ENCODE assay signal across 8 cellular contexts in genomic region chr15:51281368-51281967, GRCh38. TPM values are rescaled to one million over a fixed set of nuclear protein-coding genes. Genes with fewer than 3 reads are reported as not detected.
DNase-seq lines count a peak whose midpoint lies in the region; ATAC-seq and TF ChIP-seq lines count a peak whose summit lies in the region.

No MANE protein-coding gene starts in this region.

- TF ChIP-seq CTCF in GM12873 (IDR thresholded peaks at IDR 0.05; ENCODE audit: insufficient read depth, low read depth, low read length, missing control alignments) (peak; percentile 80), LNCaP clone FGC (IDR thresholded peaks at IDR 0.05; ENCODE audit: control insufficient read depth, extremely low read depth, insufficient read depth) (peak; percentile 92), WI38 (IDR thresholded peaks at IDR 0.05; ENCODE audit: low read depth, low read length) (peak; percentile 74)

- no peak for ATAC-seq in HG03342 (IDR thresholded peaks at IDR 0.05; ENCODE audit: unreplicated experiment)

- H3K4me3 ChIP-seq in LNCaP clone FGC (ENCODE audit: low read depth, low read length) (no peak overlapping the region), WI38 (ENCODE audit: low read depth, low read length) (no peak overlapping the region)

- DNase-seq in AG08395 (ENCODE audit: low spot score) (peak; percentile 71), LNCaP clone FGC (ENCODE audit: low read depth) (no peak), head of caudate nucleus (peak; percentile 68 to 94 (median 85)), posterior vena cava (ENCODE audit: low spot score) (peak; percentile 91), NCI-H2227 (lab: John Stamatoyannopoulos, UW; ENCODE audit: unreplicated experiment) (no peak)

- intact Hi-C loops in head of caudate nucleus (cut with DNase I) (no loop called here), posterior vena cava (cut with DNase I) (loop anchor here (5.0 kb wide), 1 partner anchor 101 kb away; no protein-coding TSS in a partner anchor)

RNA-seq across cellular contexts. Expression of gene CYP19A1, which starts 56.9 kb away (rescaled TPM):
- 1 to 10 TPM; 1.8 to 2.7 TPM for total RNA-seq in posterior vena cava

RNA-seq across cellular contexts. Expression of gene GLDN, which starts 60.0 kb away (rescaled TPM):
- total RNA-seq in posterior vena cava: 10 to 100 TPM in 1 of 2 donors, 1 to 10 TPM in 1; 8.1 to 10.1 TPM

Comparison
In these comparisons a context has a peak if more than half of its experiments do, and no peak if none do; other contexts are left out.
1. DNase-seq: peak in AG08395 (single experiment), head of caudate nucleus (42 of 42) and posterior vena cava (single experiment); none in LNCaP clone FGC (single experiment) and NCI-H2227 (single experiment).
2. Peak in every context shown above with its lines, with median percentiles within 50 percentile points of each other: CTCF ChIP-seq.